ENCODE assay signal across 1 cellular context in the genomic region with DNA sequence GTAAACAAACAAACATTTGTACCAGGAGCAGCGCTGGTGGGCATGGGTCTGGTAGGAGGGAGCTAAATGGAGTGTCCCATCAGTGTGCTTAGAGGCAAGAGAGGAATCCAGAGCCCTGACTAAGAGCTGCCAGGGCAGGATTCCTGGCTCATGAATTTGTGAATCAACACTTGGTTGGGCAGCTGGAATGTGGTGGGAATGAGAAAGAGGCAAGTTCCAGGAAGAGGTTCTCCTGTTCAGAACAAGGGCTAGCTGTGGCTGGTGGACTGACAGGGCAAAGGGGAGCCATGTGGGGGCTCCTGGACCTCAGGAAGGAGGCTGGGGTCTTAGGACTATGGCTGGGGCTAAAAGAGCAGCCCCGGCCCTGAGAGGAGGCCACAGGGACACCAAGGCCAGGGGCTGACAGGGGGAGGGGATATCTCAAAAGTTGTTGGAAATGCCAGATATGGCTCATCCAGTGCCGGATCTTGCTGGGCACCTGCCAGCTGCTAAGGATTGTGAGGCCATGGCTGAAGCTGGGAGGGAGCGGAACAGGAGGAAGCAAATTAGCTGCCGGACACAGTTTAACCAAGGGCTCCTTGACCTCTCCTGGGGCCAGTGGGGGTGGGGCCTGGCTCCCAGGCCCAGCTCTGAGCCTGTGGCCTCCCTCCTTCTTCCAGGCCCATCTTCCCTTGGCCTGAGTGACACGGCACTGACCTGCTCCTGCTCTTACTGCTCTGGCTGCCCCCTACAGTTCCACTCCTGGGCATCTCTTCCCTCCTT.
TF ChIP-seq lines count a peak whose summit lies in the region.

No MANE protein-coding gene starts in this region.

TF ChIP-seq in IMR-90, 13 proteins besides CTCF, POLR2A, EP300 and RAD21:
- TF ChIP-seq BHLHE40 (IDR thresholded peaks at IDR 0.05; ENCODE audit: low read depth, low read length): no peak
- no peak for TF ChIP-seq MXI1 (IDR thresholded peaks at IDR 0.05; ENCODE audit: borderline replicate concordance, low read depth, low read length)
- no peak for TF ChIP-seq MAZ (IDR thresholded peaks at IDR 0.05; ENCODE audit: borderline replicate concordance, low read depth, low read length)
- TF ChIP-seq, protein P1, sequence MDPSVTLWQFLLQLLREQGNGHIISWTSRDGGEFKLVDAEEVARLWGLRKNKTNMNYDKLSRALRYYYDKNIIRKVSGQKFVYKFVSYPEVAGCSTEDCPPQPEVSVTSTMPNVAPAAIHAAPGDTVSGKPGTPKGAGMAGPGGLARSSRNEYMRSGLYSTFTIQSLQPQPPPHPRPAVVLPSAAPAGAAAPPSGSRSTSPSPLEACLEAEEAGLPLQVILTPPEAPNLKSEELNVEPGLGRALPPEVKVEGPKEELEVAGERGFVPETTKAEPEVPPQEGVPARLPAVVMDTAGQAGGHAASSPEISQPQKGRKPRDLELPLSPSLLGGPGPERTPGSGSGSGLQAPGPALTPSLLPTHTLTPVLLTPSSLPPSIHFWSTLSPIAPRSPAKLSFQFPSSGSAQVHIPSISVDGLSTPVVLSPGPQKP (IDR thresholded peaks at IDR 0.05; ENCODE audit: borderline replicate concordance, low read depth, low read length): no peak
- no peak for TF ChIP-seq RCOR1 (IDR thresholded peaks at IDR 0.05; ENCODE audit: insufficient replicate concordance, low read length)
- TF ChIP-seq MAFK (IDR thresholded peaks at IDR 0.05; ENCODE audit: low read depth, low read length): 0 out of 2 replicates have a peak, but pooled peaks have one; percentile 13
- TF ChIP-seq CEBPB (IDR thresholded peaks at IDR 0.05; ENCODE audit: low read depth, low read length): peak; percentile 12; the same call in 1 of the 2 replicates
- TF ChIP-seq, protein P2, sequence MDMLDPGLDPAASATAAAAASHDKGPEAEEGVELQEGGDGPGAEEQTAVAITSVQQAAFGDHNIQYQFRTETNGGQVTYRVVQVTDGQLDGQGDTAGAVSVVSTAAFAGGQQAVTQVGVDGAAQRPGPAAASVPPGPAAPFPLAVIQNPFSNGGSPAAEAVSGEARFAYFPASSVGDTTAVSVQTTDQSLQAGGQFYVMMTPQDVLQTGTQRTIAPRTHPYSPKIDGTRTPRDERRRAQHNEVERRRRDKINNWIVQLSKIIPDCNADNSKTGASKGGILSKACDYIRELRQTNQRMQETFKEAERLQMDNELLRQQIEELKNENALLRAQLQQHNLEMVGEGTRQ (IDR thresholded peaks at IDR 0.05; ENCODE audit: low read depth, low read length): no peak
- no peak for TF ChIP-seq RFX5 (IDR thresholded peaks at IDR 0.05; ENCODE audit: low read depth, low read length)
- no peak for TF ChIP-seq NFE2L2 (IDR thresholded peaks at IDR 0.05; ENCODE audit: low read depth, low read length)
- TF ChIP-seq FOS (IDR thresholded peaks at IDR 0.05; ENCODE audit: low read depth, low read length): 0 out of 2 replicates have a peak, but pooled peaks have one; percentile 31
- no peak for TF ChIP-seq CHD1 (IDR thresholded peaks at IDR 0.05; ENCODE audit: low read depth, low read length)
- TF ChIP-seq SMC3 (IDR thresholded peaks at IDR 0.05; ENCODE audit: low read depth, low read length): no peak
